In the genomic region with DNA sequence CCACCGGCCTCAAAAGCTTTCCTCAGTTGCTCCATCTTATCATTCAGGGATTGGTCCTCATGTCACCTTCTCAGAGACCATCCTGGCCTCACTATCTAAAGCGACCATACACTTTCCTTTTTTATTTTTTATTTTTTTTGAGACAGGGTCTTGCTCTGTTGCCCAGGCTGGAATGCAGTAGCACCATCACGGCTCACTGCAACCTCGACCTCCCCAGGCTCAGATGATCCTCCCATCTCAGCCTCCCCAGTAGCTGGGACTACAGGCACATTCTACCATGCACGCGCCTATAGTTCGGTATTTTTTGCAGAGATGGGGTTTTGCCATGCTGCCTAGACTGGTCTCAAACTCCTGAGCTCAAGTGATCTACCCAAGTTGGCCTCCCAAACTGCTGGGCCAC, we compare ENCODE assay signal across 15 cellular contexts.
"Had no signal": no experiment of that assay in that cellular context is flagged by ENCODE, and none has a peak within 500 bp of the region (broad histone marks: within the 10 kb centered on the region; RNA-seq: fewer than 3 reads in every experiment).

No MANE protein-coding gene starts in this region.

- FAIRE-seq: frontal cortex had no signal

- DNase-seq: activated CD4-positive, alpha-beta T cell treated with anti-CD3 and anti-CD28 coated beads, Interleukin-2, amount 50 U/mL, for 4 hours; activated CD4-positive, CD25-positive, alpha-beta regulatory T cell treated with anti-CD3 and anti-CD28 coated beads, Interleukin-2, amount 50 U/mL, for 72 hours; activated naive CD4-positive, alpha-beta T cell treated with Interleukin-2 at 50 U/mL for 16 hours; endodermal cell; head of caudate nucleus; lower lobe of right lung; ovary; sigmoid colon; spleen; stimulated activated CD4-positive, alpha-beta T cell treated with anti-CD3 and anti-CD28 coated beads, Interleukin-1b, Interleukin-23, amount 100 ng/mL, for 48 hours; SW 1271; tibial artery had no signal

- H3K27ac ChIP-seq: lower lobe of right lung, ovary had no signal

- H3K27me3 ChIP-seq: ascending aorta, ovary, sigmoid colon, spleen, tibial artery, vagina had no signal

- H3K9me3 Mint-ChIP-seq: endodermal cell had no signal

- H3K9me3 ChIP-seq: ascending aorta, lower lobe of right lung, ovary, sigmoid colon, spleen, tibial artery, vagina had no signal

- H3K36me3 ChIP-seq: ascending aorta, lower lobe of right lung, ovary, sigmoid colon, spleen, tibial artery, vagina had no signal

- ATAC-seq: lower lobe of right lung had no signal

- H3K4me3 ChIP-seq: ascending aorta, lower lobe of right lung, ovary, sigmoid colon, spleen, tibial artery, vagina had no signal
